Comparison of ENCODE assay signal across 15 cellular contexts in genomic region chr4:111883557-111883999, GRCh38.
DNase-seq lines count a peak whose midpoint lies in the region; ATAC-seq, FAIRE-seq and TF ChIP-seq lines count a peak whose summit lies in the region.
"Had no signal": no experiment of that assay in that cellular context is flagged by ENCODE, and none has a peak within 500 bp of the region (broad histone marks: within the 10 kb centered on the region; RNA-seq: fewer than 3 reads in every experiment).

No MANE protein-coding gene starts in this region.

- WGBS in HepG2 (ENCODE audit: low lambda C conversion rate), result 0% methylated on average over 1 of the region's 1 CpG

- BruUV-seq in HepG2 (replicated peaks; lab: Mats Ljungman, UMichigan), result no TSS peak

- TF ChIP-seq EP300 in HepG2 (IDR thresholded peaks at IDR 0.05; ENCODE audit: low read depth in 2 of 2, low read length in 2 of 2), result no peak
- no peak for TF ChIP-seq EP300 in HepG2 (CRISPR knock-in tag; IDR thresholded peaks at IDR 0.05; ENCODE audit: borderline replicate concordance)

- no peak overlapping the region for H3K4me2 ChIP-seq in HepG2 (ENCODE audit: low read depth, low read length)
- H3K4me2 ChIP-seq: KMS-11 had no signal

- no peaks in the 10 kb centered on the region for H4K20me1 ChIP-seq in HepG2 (ENCODE audit: insufficient read depth, low read length)

- in situ Hi-C loops in HepG2 (cut with HindIII; ENCODE audit: extremely low pct_ligation_motif_present, low pct_unique_long_range_greater_than_20kb), result no loop called here

- TF ChIP-seq POLR2A in HepG2 (IDR thresholded peaks at IDR 0.05; ENCODE audit: insufficient read depth in 1 of 2, low read depth in 2 of 2, low read length in 2 of 2), result no peak
- TF ChIP-seq POLR2A in GM12891 (IDR thresholded peaks at IDR 0.05; ENCODE audit: low read depth, low read length), result no peak

- CTCF ChIA-PET in HepG2 (lab: Yijun Ruan, JAX; ENCODE audit: low intra/inter-chr PET ratio, low total read pairs), result no interaction called here

- no peaks in the 10 kb centered on the region for H3K27me3 ChIP-seq in HepG2 (ENCODE audit: control insufficient read depth in 1 of 2, insufficient read depth in 2 of 2, low read length in 2 of 2)
- H3K27me3 ChIP-seq: neutrophil, uterus had no signal

- no peak overlapping the region for H3K27ac ChIP-seq in HepG2 (ENCODE audit: extremely low read length, insufficient read depth, low read length)
- H3K27ac ChIP-seq: KMS-11, neutrophil, uterus had no signal

- no peaks in the 10 kb centered on the region for H3K9me3 ChIP-seq in HepG2 (ENCODE audit: low read length)
- H3K9me3 ChIP-seq: neutrophil, uterus had no signal

- H3K4me3 ChIP-seq in HepG2 (replicated peaks in 1 of 3; ENCODE audit: insufficient read depth in 1 of 3, low read depth in 2 of 3, low read length in 3 of 3), result no peak overlapping the region
- H3K4me3 ChIP-seq: uterus had no signal

- no peak overlapping the region for H3K9ac ChIP-seq in HepG2 (ENCODE audit: insufficient read depth, low read depth, low read length)
- H3K9ac ChIP-seq: KMS-11 had no signal

- no peak for TF ChIP-seq CTCF in HepG2 (CRISPR knock-in tag; IDR thresholded peaks at IDR 0.05)

- H3K79me2 ChIP-seq in HepG2 (ENCODE audit: insufficient read depth, low read length), result no peaks in the 10 kb centered on the region

- TF ChIP-seq RAD21 in HepG2 (CRISPR knock-in tag; IDR thresholded peaks at IDR 0.05), result no peak

- FAIRE-seq in HepG2 (lab: Jason Lieb, UNC) (no peak), GM12891 (lab: Jason Lieb, UNC) (no peak)
- FAIRE-seq: bronchial epithelial cell, frontal cortex had no signal

- DNase-seq in COR-L47 (lab: John Stamatoyannopoulos, UW), result peak; percentile 96
- peak; percentile 10 for DNase-seq in M059J (ENCODE audit: low read depth)
- DNase-seq in NCI-H748 treated with DMSO at 0.1 percent for 48 hours (lab: John Stamatoyannopoulos, UW), result peak; percentile 92
- peak; percentile 1 for DNase-seq in iris pigment epithelial cell (ENCODE audit: low read depth)
- DNase-seq in HepG2 (ENCODE audit: low spot score), result no peak
- no peak for DNase-seq in GM12891 (ENCODE audit: insufficient read length, low spot score)
- DNase-seq: mammary epithelial cell, uterus had no signal

- H2AFZ ChIP-seq in HepG2 (ENCODE audit: low read length), result no peak overlapping the region

- POLR2A ChIA-PET in HepG2 (lab: Yijun Ruan, JAX), result no interaction called here

- ATAC-seq in HepG2 (no peak), GM18517 (IDR thresholded peaks at IDR 0.05; ENCODE audit: unreplicated experiment) (no peak), HG03520 (IDR thresholded peaks at IDR 0.05; ENCODE audit: unreplicated experiment) (no peak)
- ATAC-seq: HCT116 had no signal

- no peaks in the 10 kb centered on the region for H3K36me3 ChIP-seq in HepG2 (replicated peaks in 1 of 2; ENCODE audit: control insufficient read depth in 1 of 2, insufficient read depth in 2 of 2, low read length in 2 of 2)
- H3K36me3 ChIP-seq: neutrophil, uterus had no signal

- intact Hi-C loops in HepG2 (cut with micrococcal nuclease; ENCODE audit: unreplicated experiment), result no loop called here

- no peaks in the 10 kb centered on the region for H3K4me1 ChIP-seq in HepG2 (ENCODE audit: insufficient read depth, low read length)
- H3K4me1 ChIP-seq: uterus had no signal

TF ChIP-seq in HepG2, 621 proteins besides CTCF, POLR2A, EP300 and RAD21 (continues in another document):
- TF ChIP-seq FOXC1 (CRISPR knock-in tag; IDR thresholded peaks at IDR 0.05; ENCODE audit: borderline replicate concordance) (no peak), PREB (CRISPR knock-in tag; IDR thresholded peaks at IDR 0.05) (no peak), ZNF740 (CRISPR knock-in tag; IDR thresholded peaks at IDR 0.05) (no peak), ZNF230 (CRISPR knock-in tag; IDR thresholded peaks at IDR 0.05) (no peak), ZNF749 (CRISPR knock-in tag; IDR thresholded peaks at IDR 0.05; ENCODE audit: borderline replicate concordance) (no peak), ZNF790 (CRISPR knock-in tag; IDR thresholded peaks at IDR 0.05; ENCODE audit: borderline replicate concordance) (no peak), FOXM1 (CRISPR knock-in tag; IDR thresholded peaks at IDR 0.05) (no peak), ZNF501 (CRISPR knock-in tag; IDR thresholded peaks at IDR 0.05) (no peak), ZNF224 (CRISPR knock-in tag; IDR thresholded peaks at IDR 0.05) (no peak), ZNF274 (CRISPR knock-in tag; IDR thresholded peaks at IDR 0.05) (no peak), LRRFIP1 (CRISPR knock-in tag; conservative IDR thresholded peaks at IDR 0.05) (no peak), MXD4 (CRISPR knock-in tag; IDR thresholded peaks at IDR 0.05) (no peak)

TF ChIP-seq in GM12891, 5 proteins besides CTCF, POLR2A, EP300 and RAD21:
- TF ChIP-seq POU2F2 (IDR thresholded peaks at IDR 0.05; ENCODE audit: low read depth, low read length) (no peak), POLR2AphosphoS5 (IDR thresholded peaks at IDR 0.05; ENCODE audit: low read depth, low read length) (no peak), SPI1 (IDR thresholded peaks at IDR 0.05; ENCODE audit: low read depth, low read length) (no peak), TAF1 (IDR thresholded peaks at IDR 0.05; ENCODE audit: low read depth, low read length) (no peak), PAX5 (IDR thresholded peaks at IDR 0.05; ENCODE audit: insufficient read depth, low read length, severe bottlenecking) (no peak)

Comparison
In these comparisons a context has a peak if more than half of its experiments do, and no peak if none do; other contexts are left out.
1. DNase-seq: peak in COR-L47 (single experiment), M059J (single experiment), NCI-H748 treated with DMSO at 0.1 percent for 48 hours (single experiment) and iris pigment epithelial cell (single experiment); none in HepG2 (single experiment) and GM12891 (single experiment).